ENCODE assay signal across 12 cellular contexts in genomic region chr15:96181873-96182301, GRCh38.
DNase-seq lines count a peak whose midpoint lies in the region; ATAC-seq and TF ChIP-seq lines count a peak whose summit lies in the region.
"Had no signal": no experiment of that assay in that cellular context is flagged by ENCODE, and none has a peak within 500 bp of the region (broad histone marks: within the 10 kb centered on the region; RNA-seq: fewer than 3 reads in every experiment).

No MANE protein-coding gene starts in this region.

- in situ Hi-C loops in brain microvascular endothelial cell (cut with HindIII; ENCODE audit: low pct_ligation_motif_present, low sequenced_read_pairs), result no loop called here

- H3K9me3 Mint-ChIP-seq in activated CD4-positive, alpha-beta T cell treated with anti-CD3 and anti-CD28 coated beads, Interleukin-2, amount 10 ng/mL, durations not matched to agents 7 days and 5 days, result no peaks in the 10 kb centered on the region
- H3K9me3 Mint-ChIP-seq: WTC11 had no signal

- H3K27me3 ChIP-seq in brain microvascular endothelial cell (replicated peaks), result no peaks in the 10 kb centered on the region
- H3K27me3 ChIP-seq in right atrium auricular region, result no peaks in the 10 kb centered on the region

- POLR2A ChIA-PET in activated CD4-positive, alpha-beta T cell treated with anti-CD3 and anti-CD28 coated beads, Interleukin-2, amount 10 ng/mL, durations not matched to agents 7 days and 5 days (lab: Charles Lee), result no interaction called here

- H3K4me1 ChIP-seq in right atrium auricular region, result peaks cover 0 to 13% of the 10 kb centered on the region in 2 donors

- no peaks in the 10 kb centered on the region for H3K36me3 Mint-ChIP-seq in activated CD4-positive, alpha-beta T cell treated with anti-CD3 and anti-CD28 coated beads, Interleukin-2, amount 10 ng/mL, durations not matched to agents 7 days and 5 days (ENCODE audit: low read depth)
- H3K36me3 Mint-ChIP-seq: CD4-positive, CD25-positive, alpha-beta regulatory T cell; WTC11 had no signal

- ATAC-seq in HG03045 (IDR thresholded peaks at IDR 0.05; ENCODE audit: unreplicated experiment) (no peak), GM21825 (IDR thresholded peaks at IDR 0.05; ENCODE audit: unreplicated experiment) (no peak)
- ATAC-seq: WTC11 had no signal

- no peaks in the 10 kb centered on the region for H3K9me3 ChIP-seq in right atrium auricular region

- no peaks in the 10 kb centered on the region for H3K27me3 Mint-ChIP-seq in activated CD4-positive, alpha-beta T cell treated with anti-CD3 and anti-CD28 coated beads, Interleukin-2, amount 10 ng/mL, durations not matched to agents 7 days and 5 days

- no peaks in the 10 kb centered on the region for H3K36me3 ChIP-seq in brain microvascular endothelial cell (replicated peaks)
- H3K36me3 ChIP-seq in right atrium auricular region, result no peaks in the 10 kb centered on the region

- TF ChIP-seq CTCF in AG10803 (conservative IDR thresholded peaks at IDR 0.05; ENCODE audit: low read length), result no peak
- TF ChIP-seq CTCF in brain microvascular endothelial cell (IDR thresholded peaks at IDR 0.05; ENCODE audit: low read depth, low read length, missing control alignments), result no peak
- TF ChIP-seq CTCF in right atrium auricular region (IDR thresholded peaks at IDR 0.05), result no peak
- no peak for TF ChIP-seq CTCF in retinal pigment epithelial cell (conservative IDR thresholded peaks at IDR 0.05; ENCODE audit: low read depth, low read length)

- no peak overlapping the region for H3K27ac Mint-ChIP-seq in activated CD4-positive, alpha-beta T cell treated with anti-CD3 and anti-CD28 coated beads, Interleukin-2, amount 10 ng/mL, durations not matched to agents 7 days and 5 days
- H3K27ac Mint-ChIP-seq: CD4-positive, CD25-positive, alpha-beta regulatory T cell; WTC11 had no signal

- no peaks in the 10 kb centered on the region for H3K4me1 Mint-ChIP-seq in activated CD4-positive, alpha-beta T cell treated with anti-CD3 and anti-CD28 coated beads, Interleukin-2, amount 10 ng/mL, durations not matched to agents 7 days and 5 days
- H3K4me1 Mint-ChIP-seq: CD4-positive, CD25-positive, alpha-beta regulatory T cell had no signal

- CTCF ChIA-PET in activated CD4-positive, alpha-beta T cell treated with anti-CD3 and anti-CD28 coated beads, Interleukin-2, amount 10 ng/mL, durations not matched to agents 7 days and 5 days (lab: Charles Lee), result no interaction called here

- H3K4me3 ChIP-seq in AG10803 (ENCODE audit: low read length), result peak overlapping the region; percentile 18
- no peak overlapping the region for H3K4me3 ChIP-seq in brain microvascular endothelial cell (ENCODE audit: low read depth, low read length)
- no peak overlapping the region for H3K4me3 ChIP-seq in right atrium auricular region
- no peak overlapping the region for H3K4me3 ChIP-seq in retinal pigment epithelial cell (ENCODE audit: low read length)
- H3K4me3 ChIP-seq: skin epidermis had no signal

- DNase-seq in AG10803 (ENCODE audit: low read depth) (peak; percentile 97), brain microvascular endothelial cell (peak; percentile 69), right atrium auricular region (ENCODE audit: low spot score) (peak; percentile 66), retinal pigment epithelial cell (ENCODE audit: low read depth) (peak; percentile 62), islet precursor cell (no peak)
- no peak for DNase-seq in activated CD4-positive, alpha-beta T cell treated with anti-CD3 and anti-CD28 coated beads, Interleukin-2, amount 10 ng/mL, durations not matched to agents 7 days and 5 days
- DNase-seq: CD4-positive, CD25-positive, alpha-beta regulatory T cell; kidney glomerular epithelial cell had no signal

- no peak overlapping the region for H3K4me3 Mint-ChIP-seq in activated CD4-positive, alpha-beta T cell treated with anti-CD3 and anti-CD28 coated beads, Interleukin-2, amount 10 ng/mL, durations not matched to agents 7 days and 5 days
- H3K4me3 Mint-ChIP-seq: CD4-positive, CD25-positive, alpha-beta regulatory T cell; WTC11 had no signal

- H3K27ac ChIP-seq in brain microvascular endothelial cell, result no peak overlapping the region
- peak overlapping the region; percentile 41 to 63 for H3K27ac ChIP-seq in right atrium auricular region

Comparison
In these comparisons a context has a peak if more than half of its experiments do, and no peak if none do; other contexts are left out.
1. DNase-seq: peak in AG10803 (single experiment), brain microvascular endothelial cell (single experiment), right atrium auricular region (single experiment) and retinal pigment epithelial cell (single experiment); none in activated CD4-positive, alpha-beta T cell treated with anti-CD3 and anti-CD28 coated beads, Interleukin-2, amount 10 ng/mL, durations not matched to agents 7 days and 5 days (single experiment) and islet precursor cell (single experiment).